17 cellular contexts compared by ENCODE assay signal in the genomic region with DNA sequence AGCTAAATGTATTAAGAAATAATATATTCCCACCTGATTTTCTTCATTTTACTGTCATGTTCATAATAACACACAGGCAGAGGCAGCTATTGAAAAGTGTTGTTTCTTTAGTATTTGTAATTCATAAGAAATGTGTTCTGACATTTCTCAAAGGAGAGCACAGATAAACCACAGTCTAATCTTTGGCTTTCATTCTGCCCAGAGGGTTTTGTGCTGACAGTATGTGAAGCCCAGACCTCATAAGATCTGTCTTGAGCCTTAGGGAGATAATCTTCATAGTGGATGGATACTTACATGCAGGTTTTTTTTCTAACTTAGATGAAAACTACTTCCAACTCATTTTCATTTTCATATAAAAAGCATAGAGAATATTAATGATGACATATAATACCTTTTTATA.
"Had no signal": no experiment of that assay in that cellular context is flagged by ENCODE, and none has a peak within 500 bp of the region (broad histone marks: within the 10 kb centered on the region; RNA-seq: fewer than 3 reads in every experiment).

No MANE protein-coding gene starts in this region.

- H3K27me3 ChIP-seq: colonic mucosa, esophagus squamous epithelium, gastrocnemius medialis, heart left ventricle, neutrophil, tibial artery, uterus had no signal

- ATAC-seq: gastrocnemius medialis; heart left ventricle; left lobe of liver; mucosa of descending colon; naive thymus-derived CD8-positive, alpha-beta T cell had no signal

- H3K27me3 Mint-ChIP-seq: naive thymus-derived CD8-positive, alpha-beta T cell had no signal

- H3K27ac Mint-ChIP-seq: activated naive CD8-positive, alpha-beta T cell treated with anti-CD3 and anti-CD28 coated beads, Interleukin-2, amount 10 ng/mL, durations not matched to agents 7 days and 5 days; activated T-helper 1 cell treated with anti-CD3 and anti-CD28 coated beads, Interleukin-12 subunit alpha, Interleukin-12 subunit beta, Interleukin-2, Interleukin-4 antibody, amounts not matched to agents 30 ng/mL and 10 ng/mL and 1 ng/mL, durations not matched to agents 14 hours and 24 hours and 36 hours; naive thymus-derived CD8-positive, alpha-beta T cell had no signal

- H3K36me3 Mint-ChIP-seq: activated naive CD8-positive, alpha-beta T cell treated with anti-CD3 and anti-CD28 coated beads, Interleukin-2, amount 10 ng/mL, durations not matched to agents 7 days and 5 days; naive thymus-derived CD8-positive, alpha-beta T cell had no signal

- H3K27ac ChIP-seq: colonic mucosa, esophagus squamous epithelium, gastrocnemius medialis, heart left ventricle, neutrophil, tibial artery, uterus had no signal

- H3K9me3 ChIP-seq: colonic mucosa, esophagus squamous epithelium, gastrocnemius medialis, heart left ventricle, mucosa of descending colon, neutrophil, tibial artery, uterus had no signal

- H3K4me1 Mint-ChIP-seq: activated naive CD8-positive, alpha-beta T cell treated with anti-CD3 and anti-CD28 coated beads, Interleukin-2, amount 10 ng/mL, durations not matched to agents 7 days and 5 days; naive thymus-derived CD8-positive, alpha-beta T cell had no signal

- DNase-seq: activated CD4-positive, CD25-positive, alpha-beta regulatory T cell treated with anti-CD3 and anti-CD28 coated beads, Interleukin-2, amount 50 U/mL, for 72 hours; activated naive CD8-positive, alpha-beta T cell treated with anti-CD3 and anti-CD28 coated beads, Interleukin-2, amount 10 ng/mL, durations not matched to agents 7 days and 5 days; colonic mucosa; effector CD4-positive, alpha-beta T cell; esophagus squamous epithelium; gastrocnemius medialis; heart left ventricle; mucosa of descending colon; naive thymus-derived CD8-positive, alpha-beta T cell; stimulated activated CD4-positive, alpha-beta T cell treated with anti-CD3 and anti-CD28 coated beads, Interleukin-15, amount 100 ng/mL, for 24 hours; stimulated activated CD4-positive, alpha-beta T cell treated with anti-CD3 and anti-CD28 coated beads, Interleukin-4, amount 100 ng/mL, for 24 hours; stimulated activated naive CD4-positive, alpha-beta T cell; tibial artery; uterus had no signal

- H3K9me3 Mint-ChIP-seq: activated naive CD8-positive, alpha-beta T cell treated with anti-CD3 and anti-CD28 coated beads, Interleukin-2, amount 10 ng/mL, durations not matched to agents 7 days and 5 days; activated T-helper 1 cell treated with anti-CD3 and anti-CD28 coated beads, Interleukin-12 subunit alpha, Interleukin-12 subunit beta, Interleukin-2, Interleukin-4 antibody, amounts not matched to agents 30 ng/mL and 10 ng/mL and 1 ng/mL, durations not matched to agents 14 hours and 24 hours and 36 hours; naive thymus-derived CD8-positive, alpha-beta T cell had no signal

- H3K4me1 ChIP-seq: colonic mucosa, esophagus squamous epithelium, gastrocnemius medialis, uterus had no signal

- H3K4me3 Mint-ChIP-seq: activated naive CD8-positive, alpha-beta T cell treated with anti-CD3 and anti-CD28 coated beads, Interleukin-2, amount 10 ng/mL, durations not matched to agents 7 days and 5 days; activated T-helper 1 cell treated with anti-CD3 and anti-CD28 coated beads, Interleukin-12 subunit alpha, Interleukin-12 subunit beta, Interleukin-2, Interleukin-4 antibody, amounts not matched to agents 30 ng/mL and 10 ng/mL and 1 ng/mL, durations not matched to agents 14 hours and 24 hours and 36 hours; naive thymus-derived CD8-positive, alpha-beta T cell had no signal

- H3K4me3 ChIP-seq: colonic mucosa, esophagus squamous epithelium, gastrocnemius medialis, heart left ventricle, mucosa of descending colon, tibial artery, uterus had no signal

- H3K36me3 ChIP-seq: colonic mucosa, esophagus squamous epithelium, gastrocnemius medialis, heart left ventricle, neutrophil, tibial artery, uterus had no signal
